ENCODE assay signal across 19 cellular contexts in the genomic region with DNA sequence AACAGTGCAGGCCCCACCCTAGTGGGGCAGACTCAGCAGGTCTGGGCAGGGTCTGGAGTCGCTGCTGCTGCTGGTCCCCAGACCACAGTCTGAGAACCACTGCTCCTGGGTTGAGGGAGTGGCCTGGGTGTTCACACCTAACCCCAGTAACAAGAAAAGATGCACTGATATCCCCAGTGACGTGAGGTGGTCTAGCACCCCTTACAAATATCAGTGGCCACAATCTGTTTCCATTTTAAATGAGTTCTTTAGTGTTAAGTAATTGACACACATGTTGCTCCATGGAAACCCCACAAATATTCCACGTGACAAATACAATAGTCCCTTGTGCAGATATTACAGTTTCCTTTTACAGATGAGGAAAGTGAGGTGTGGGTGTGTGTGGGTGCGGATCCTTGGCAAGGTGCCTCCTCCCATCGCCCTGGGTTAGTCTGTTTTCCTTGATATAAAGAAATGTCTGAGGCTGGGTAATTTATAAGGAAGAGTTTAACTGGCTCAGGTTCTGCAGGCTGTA.
DNase-seq lines count a peak whose midpoint lies in the region; ATAC-seq and TF ChIP-seq lines count a peak whose summit lies in the region.
"Had no signal": no experiment of that assay in that cellular context is flagged by ENCODE, and none has a peak within 500 bp of the region (broad histone marks: within the 10 kb centered on the region; RNA-seq: fewer than 3 reads in every experiment).

No MANE protein-coding gene starts in this region.

- peaks cover 61% of the 10 kb centered on the region for H3K4me1 Mint-ChIP-seq in activated CD4-positive, alpha-beta T cell treated with anti-CD3 and anti-CD28 coated beads for 36 hours
- H3K4me1 Mint-ChIP-seq in CD8-positive, alpha-beta memory T cell, result peaks cover 12 to 19% (median 12%) of the 10 kb centered on the region in 3 donors
- peaks cover 13 to 26% of the 10 kb centered on the region in 2 donors for H3K4me1 Mint-ChIP-seq in natural killer cell

- H3K4me2 ChIP-seq in mammary epithelial cell (ENCODE audit: insufficient read depth, low read depth, low read length), result peak overlapping the region; percentile 37
- H3K4me2 ChIP-seq: A549 had no signal

- intact Hi-C loops in activated CD4-positive, alpha-beta T cell treated with anti-CD3 and anti-CD28 coated beads for 36 hours (cut with DNase I, micrococcal nuclease), result no loop called here
- intact Hi-C loops in mammary epithelial cell (cut with micrococcal nuclease) (no loop called here), natural killer cell (cut with micrococcal nuclease) (loop anchor here (1.0 to 2.0 kb wide), 3 partner anchors 21 to 47 kb away; no protein-coding TSS in a partner anchor)

- peak overlapping the region; percentile 61 for H3K27ac Mint-ChIP-seq in activated CD4-positive, alpha-beta T cell treated with anti-CD3 and anti-CD28 coated beads for 36 hours
- peak overlapping the region; percentile 46 to 96 (median 90) for H3K27ac Mint-ChIP-seq in CD8-positive, alpha-beta memory T cell
- peak overlapping the region; percentile 91 to 94 for H3K27ac Mint-ChIP-seq in natural killer cell
- H3K27ac Mint-ChIP-seq: CD14-positive monocyte had no signal

- no peaks in the 10 kb centered on the region for H3K36me3 ChIP-seq in CD8-positive, alpha-beta memory T cell (ENCODE audit: insufficient read depth, low read length)
- H3K36me3 ChIP-seq in mammary epithelial cell (ENCODE audit: insufficient read depth, low read length), result no peaks in the 10 kb centered on the region
- H3K36me3 ChIP-seq: neutrophil, sigmoid colon, tibial nerve had no signal

- H3K9me3 Mint-ChIP-seq in activated CD4-positive, alpha-beta T cell treated with anti-CD3 and anti-CD28 coated beads for 36 hours (ENCODE audit: low read depth), result peaks cover 8% of the 10 kb centered on the region
- H3K9me3 Mint-ChIP-seq in CD8-positive, alpha-beta memory T cell, result peaks cover 0 to 2% (median 0%) of the 10 kb centered on the region in 5 donors
- no peaks in the 10 kb centered on the region for H3K9me3 Mint-ChIP-seq in natural killer cell

- H3K4me1 ChIP-seq in CD8-positive, alpha-beta memory T cell (ENCODE audit: insufficient read depth, low read length), result peaks cover 16% of the 10 kb centered on the region
- H3K4me1 ChIP-seq in mammary epithelial cell (ENCODE audit: insufficient read depth, low read length), result no peaks in the 10 kb centered on the region
- H3K4me1 ChIP-seq: A549, sigmoid colon, tibial nerve had no signal

- no peak overlapping the region for H3K4me3 Mint-ChIP-seq in activated CD4-positive, alpha-beta T cell treated with anti-CD3 and anti-CD28 coated beads for 36 hours
- peak overlapping the region in 5 of 7 donors; percentile 1 to 48 (median 30) for H3K4me3 Mint-ChIP-seq in CD8-positive, alpha-beta memory T cell
- peak overlapping the region; percentile 72 for H3K4me3 Mint-ChIP-seq in natural killer cell

- CTCF ChIA-PET in activated CD4-positive, alpha-beta T cell treated with anti-CD3 and anti-CD28 coated beads for 36 hours (lab: Charles Lee), result no interaction called here
- CTCF ChIA-PET in CD8-positive, alpha-beta memory T cell (lab: Charles Lee), result no interaction called here
- CTCF ChIA-PET in mammary epithelial cell (lab: Charles Lee; ENCODE audit: low non-redundant PET), result no interaction called here

- dilution Hi-C loops in mammary epithelial cell (cut with HindIII; ENCODE audit: low sequenced_read_pairs), result no loop called here

- 22% methylated on average over 4 of the region's 5 CpGs for WGBS in mammary epithelial cell (ENCODE audit: low coverage, missing lambda C conversion rate)

- no peaks in the 10 kb centered on the region for H3K79me2 ChIP-seq in mammary epithelial cell (ENCODE audit: insufficient read depth, low read length)

- no TSS peak for BruUV-seq in mammary epithelial cell (replicated peaks; lab: Mats Ljungman, UMichigan)

- POLR2A ChIA-PET in activated CD4-positive, alpha-beta T cell treated with anti-CD3 and anti-CD28 coated beads for 36 hours (lab: Charles Lee), result no interaction called here
- POLR2A ChIA-PET in CD8-positive, alpha-beta memory T cell (lab: Charles Lee), result no interaction called here

- no peak overlapping the region for H2AFZ ChIP-seq in mammary epithelial cell (ENCODE audit: low read depth, low read length)

- no peak for DNase-seq in activated CD4-positive, alpha-beta T cell treated with anti-CD3 and anti-CD28 coated beads for 36 hours
- DNase-seq in activated CD4-positive, alpha-beta T cell treated with anti-CD3 and anti-CD28 coated beads, Interleukin-2, amount 50 U/mL, for 1 hour, result no peak
- peak in 4 of 5 donors; percentile 37 to 77 (median 52) for DNase-seq in CD8-positive, alpha-beta memory T cell
- DNase-seq in mammary epithelial cell, result peak; percentile 56
- DNase-seq in natural killer cell, result peak; percentile 57
- no peak for DNase-seq in OCI-M2 (lab: John Stamatoyannopoulos, UW; ENCODE audit: unreplicated experiment)
- no peak for DNase-seq in SIG-M5 treated with dmso at 0.1 percent for 504 hours (lab: John Stamatoyannopoulos, UW; ENCODE audit: unreplicated experiment)
- DNase-seq: islet precursor cell; mesenchymal stem cell; NCI-H446; sigmoid colon; stimulated activated CD4-positive, alpha-beta T cell treated with anti-CD3 and anti-CD28 coated beads, Interleukin-4, amount 100 ng/mL, for 1 hour had no signal

- in situ Hi-C loops in mammary epithelial cell (cut with MboI; ENCODE audit: low sequenced_read_pairs in 2 of 2), result no loop called here

- no peak for TF ChIP-seq CTCF in mammary epithelial cell (conservative IDR thresholded peaks at IDR 0.05 in 1 of 2, IDR thresholded peaks at IDR 0.05 in 1 of 2; ENCODE audit: extremely low read depth in 1 of 2, insufficient read depth in 1 of 2, low read depth in 1 of 2, low read length in 2 of 2)
- TF ChIP-seq CTCF in natural killer cell (IDR thresholded peaks at IDR 0.05), result no peak

- H3K27ac ChIP-seq in CD8-positive, alpha-beta memory T cell (ENCODE audit: low read depth, low read length), result no peak overlapping the region
- H3K27ac ChIP-seq in mammary epithelial cell (ENCODE audit: insufficient read depth, low read depth, low read length), result no peak overlapping the region
- H3K27ac ChIP-seq: A549, coronary artery, neutrophil, sigmoid colon, SK-N-MC, tibial nerve had no signal

- no peaks in the 10 kb centered on the region for H3K9me3 ChIP-seq in CD8-positive, alpha-beta memory T cell (ENCODE audit: low read length)
- H3K9me3 ChIP-seq in mammary epithelial cell (replicated peaks; ENCODE audit: insufficient read depth, low read length), result no peaks in the 10 kb centered on the region
- H3K9me3 ChIP-seq: A549, neutrophil, sigmoid colon had no signal

- no peak overlapping the region for H3K4me3 ChIP-seq in CD8-positive, alpha-beta memory T cell (ENCODE audit: low read length)
- H3K4me3 ChIP-seq in mammary epithelial cell (replicated peaks in 1 of 3; ENCODE audit: insufficient read depth in 1 of 3, low read depth in 2 of 3, low read length in 3 of 3), result no peak overlapping the region
- H3K4me3 ChIP-seq: A549, coronary artery, sigmoid colon, SK-N-MC, tibial nerve had no signal

- no peaks in the 10 kb centered on the region for H4K20me1 ChIP-seq in mammary epithelial cell (ENCODE audit: insufficient read depth, low read length)

- ATAC-seq in activated CD4-positive, alpha-beta T cell treated with anti-CD3 and anti-CD28 coated beads for 36 hours, result peak; percentile 28
- peak; percentile 87 to 94 (median 92) for ATAC-seq in natural killer cell
- no peak for ATAC-seq in HG02571 (IDR thresholded peaks at IDR 0.05; ENCODE audit: unreplicated experiment)
- ATAC-seq: A549 had no signal

- no peaks in the 10 kb centered on the region for H3K27me3 ChIP-seq in CD8-positive, alpha-beta memory T cell (ENCODE audit: insufficient read depth, low read length, poor library complexity, severe bottlenecking)
- H3K27me3 ChIP-seq in mammary epithelial cell (ENCODE audit: insufficient read depth, low read length), result no peaks in the 10 kb centered on the region
- H3K27me3 ChIP-seq: neutrophil, sigmoid colon, tibial nerve had no signal

- peaks cover 41% of the 10 kb centered on the region for H3K36me3 Mint-ChIP-seq in activated CD4-positive, alpha-beta T cell treated with anti-CD3 and anti-CD28 coated beads for 36 hours (ENCODE audit: low read depth)
- no peaks in the 10 kb centered on the region for H3K36me3 Mint-ChIP-seq in CD8-positive, alpha-beta memory T cell
- no peaks in the 10 kb centered on the region for H3K36me3 Mint-ChIP-seq in natural killer cell

- H3K9ac ChIP-seq in mammary epithelial cell (ENCODE audit: insufficient read depth, low read length), result no peak overlapping the region

- H3K27me3 Mint-ChIP-seq in activated CD4-positive, alpha-beta T cell treated with anti-CD3 and anti-CD28 coated beads for 36 hours, result no peaks in the 10 kb centered on the region
- H3K27me3 Mint-ChIP-seq in CD8-positive, alpha-beta memory T cell, result peaks cover 0 to 4% of the 10 kb centered on the region in 2 donors
- peaks cover 41 to 44% of the 10 kb centered on the region in 2 donors for H3K27me3 Mint-ChIP-seq in natural killer cell (ENCODE audit: low read depth in 2 of 2)

Comparison
In these comparisons a context has a peak if more than half of its experiments do, and no peak if none do; other contexts are left out.
1. DNase-seq: peak in CD8-positive, alpha-beta memory T cell (4 of 5), mammary epithelial cell (single experiment) and natural killer cell (single experiment); none in activated CD4-positive, alpha-beta T cell treated with anti-CD3 and anti-CD28 coated beads for 36 hours (single experiment), activated CD4-positive, alpha-beta T cell treated with anti-CD3 and anti-CD28 coated beads, Interleukin-2, amount 50 U/mL, for 1 hour (single experiment), OCI-M2 (single experiment) and SIG-M5 treated with dmso at 0.1 percent for 504 hours (single experiment).
2. Peak in every context shown above with its lines, with median percentiles within 50 percentile points of each other: H3K27ac Mint-ChIP-seq.